Comparison of ENCODE assay signal across 9 cellular contexts in the genomic region with DNA sequence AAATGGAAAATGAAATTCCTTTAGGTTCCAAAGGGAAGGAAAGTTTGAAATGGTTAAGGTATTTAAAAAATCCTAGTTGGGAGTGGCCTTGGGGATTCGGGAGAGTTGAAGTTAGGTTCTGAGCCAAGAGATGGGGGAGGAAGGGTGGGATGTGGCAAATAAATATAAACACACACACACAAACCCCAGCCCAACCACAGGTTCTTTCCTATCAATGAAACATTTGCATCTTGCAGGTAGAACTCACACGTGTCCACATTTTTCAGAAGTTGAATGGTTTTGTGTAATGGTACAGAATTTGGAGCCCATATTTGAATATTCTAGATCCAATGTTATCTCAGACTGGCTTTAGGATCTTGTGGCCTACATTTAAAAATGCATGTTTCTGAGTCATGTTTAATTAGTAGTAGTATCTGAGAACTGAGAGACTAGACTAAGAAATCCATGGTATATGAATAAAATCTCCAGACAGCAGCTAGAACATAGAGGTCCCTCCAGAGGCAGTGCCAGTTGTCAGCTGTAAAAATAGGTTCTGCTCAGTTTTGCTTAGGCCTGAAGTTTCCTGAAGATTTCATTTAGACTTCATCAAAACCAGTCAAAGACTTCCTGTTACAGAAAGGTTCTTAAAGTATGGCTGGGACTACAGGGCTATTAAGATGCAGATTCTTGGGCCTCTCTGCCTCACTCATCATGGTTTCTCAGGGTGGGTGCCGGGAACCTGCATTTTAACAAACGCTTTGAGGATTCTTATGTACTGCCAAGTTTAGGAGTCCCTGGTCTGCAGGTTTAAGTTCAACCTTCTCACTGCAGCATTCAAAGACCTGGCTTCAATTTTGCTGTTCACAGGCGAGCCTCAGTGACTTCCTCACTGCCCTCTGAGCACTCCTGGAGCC. TPM values are rescaled to one million over a fixed set of nuclear protein-coding genes. Genes with fewer than 3 reads are reported as not detected.
DNase-seq lines count a peak whose midpoint lies in the region; ATAC-seq, FAIRE-seq and TF ChIP-seq lines count a peak whose summit lies in the region.
"Had no signal": no experiment of that assay in that cellular context is flagged by ENCODE, and none has a peak within 500 bp of the region (broad histone marks: within the 10 kb centered on the region; RNA-seq: fewer than 3 reads in every experiment).

No MANE protein-coding gene starts in this region.

- H3K36me3 ChIP-seq in BLaER1 (peaks cover 61% of the 10 kb centered on the region), hepatocyte (replicated peaks; ENCODE audit: insufficient read depth, low read depth) (no peaks in the 10 kb centered on the region)

- H3K36me3 Mint-ChIP-seq in T-helper 2 cell treated with Interferon-gamma antibody and Interleukin-4, amounts not matched to agents 5 μg/mL and 100 μg/mL, for 36 hours (ENCODE audit: low read depth), result peaks cover 56% of the 10 kb centered on the region

- DNase-seq in GM18507 (ENCODE audit: extremely low spot score, insufficient read length, low read depth), result no peak
- DNase-seq in T-helper 2 cell treated with Interferon-gamma antibody and Interleukin-4, amounts not matched to agents 5 μg/mL and 100 μg/mL, for 36 hours (ENCODE audit: low spot score), result no peak
- no peak for DNase-seq in hepatocyte (ENCODE audit: low spot score)
- no peak for DNase-seq in DMS53 treated with DMSO at 0.1 percent for 48 hours (lab: John Stamatoyannopoulos, UW; ENCODE audit: unreplicated experiment)
- DNase-seq in left lobe of liver (ENCODE audit: low spot score), result no peak
- DNase-seq: T1000 had no signal

- H4K20me1 ChIP-seq in BLaER1 (peaks cover 26% of the 10 kb centered on the region), hepatocyte (ENCODE audit: insufficient read depth, poor library complexity, severe bottlenecking) (no peaks in the 10 kb centered on the region)

- H3K4me1 ChIP-seq in BLaER1, result peaks cover 94% of the 10 kb centered on the region
- peaks cover 19% of the 10 kb centered on the region for H3K4me1 ChIP-seq in hepatocyte (ENCODE audit: insufficient read depth)

- H3K27me3 Mint-ChIP-seq in T-helper 2 cell treated with Interferon-gamma antibody and Interleukin-4, amounts not matched to agents 5 μg/mL and 100 μg/mL, for 36 hours (ENCODE audit: low read depth), result no peaks in the 10 kb centered on the region

- peak overlapping the region; percentile 100 for H3K27ac Mint-ChIP-seq in T-helper 2 cell treated with Interferon-gamma antibody and Interleukin-4, amounts not matched to agents 5 μg/mL and 100 μg/mL, for 36 hours

- peaks cover 83% of the 10 kb centered on the region for H3K4me1 Mint-ChIP-seq in T-helper 2 cell treated with Interferon-gamma antibody and Interleukin-4, amounts not matched to agents 5 μg/mL and 100 μg/mL, for 36 hours (ENCODE audit: low read depth)

- peak overlapping the region; percentile 87 for H3K4me2 ChIP-seq in BLaER1
- no peak overlapping the region for H3K4me2 ChIP-seq in hepatocyte

- H3K9ac ChIP-seq in BLaER1, result peak overlapping the region; percentile 85

- peaks cover 12% of the 10 kb centered on the region for H3K9me3 ChIP-seq in BLaER1
- no peaks in the 10 kb centered on the region for H3K9me3 ChIP-seq in hepatocyte (ENCODE audit: low read depth)

- 76% methylated on average over 5 of the region's 5 CpGs for WGBS in hepatocyte (ENCODE audit: low lambda C conversion rate, missing lambda C conversion rate)

- peak overlapping the region; percentile 83 for H3K4me3 Mint-ChIP-seq in T-helper 2 cell treated with Interferon-gamma antibody and Interleukin-4, amounts not matched to agents 5 μg/mL and 100 μg/mL, for 36 hours

- H3K27ac ChIP-seq in BLaER1 (peak overlapping the region; percentile 96), hepatocyte (peak overlapping the region; percentile 50)

- no peaks in the 10 kb centered on the region for H3K79me2 ChIP-seq in hepatocyte

- ATAC-seq in left lobe of liver (no peak), GM21447 (IDR thresholded peaks at IDR 0.05; ENCODE audit: unreplicated experiment) (no peak), esophagus mucosa (no peak)

- H3K9me2 ChIP-seq in hepatocyte (replicated peaks; ENCODE audit: insufficient read depth), result no peaks in the 10 kb centered on the region

- H2AFZ ChIP-seq in hepatocyte, result no peak overlapping the region

- TF ChIP-seq CTCF in hepatocyte (IDR thresholded peaks at IDR 0.05; ENCODE audit: poor library complexity), result no peak

- peak; percentile 44 for FAIRE-seq in GM18507 (lab: Jason Lieb, UNC)

- H3K9me3 Mint-ChIP-seq in T-helper 2 cell treated with Interferon-gamma antibody and Interleukin-4, amounts not matched to agents 5 μg/mL and 100 μg/mL, for 36 hours, result no peaks in the 10 kb centered on the region

- H3K27me3 ChIP-seq in BLaER1, result no peaks in the 10 kb centered on the region
- H3K27me3 ChIP-seq in hepatocyte, result no peaks in the 10 kb centered on the region

- H3K4me3 ChIP-seq in BLaER1 (peak overlapping the region; percentile 57), hepatocyte (no peak overlapping the region)

RNA-seq across cellular contexts. Expression of gene RUNX1, which starts 21.3 kb away (rescaled TPM):
- total RNA-seq in hepatocyte, result 10.9 and 16.7 TPM in 2 replicates
- 8.5 and 14.4 TPM in 2 replicates for polyA plus RNA-seq in hepatocyte
- 4.3 TPM for total RNA-seq in left lobe of liver
- 18.3 TPM for total RNA-seq in esophagus mucosa
